ENCODE assay signal across 8 cellular contexts in the genomic region with DNA sequence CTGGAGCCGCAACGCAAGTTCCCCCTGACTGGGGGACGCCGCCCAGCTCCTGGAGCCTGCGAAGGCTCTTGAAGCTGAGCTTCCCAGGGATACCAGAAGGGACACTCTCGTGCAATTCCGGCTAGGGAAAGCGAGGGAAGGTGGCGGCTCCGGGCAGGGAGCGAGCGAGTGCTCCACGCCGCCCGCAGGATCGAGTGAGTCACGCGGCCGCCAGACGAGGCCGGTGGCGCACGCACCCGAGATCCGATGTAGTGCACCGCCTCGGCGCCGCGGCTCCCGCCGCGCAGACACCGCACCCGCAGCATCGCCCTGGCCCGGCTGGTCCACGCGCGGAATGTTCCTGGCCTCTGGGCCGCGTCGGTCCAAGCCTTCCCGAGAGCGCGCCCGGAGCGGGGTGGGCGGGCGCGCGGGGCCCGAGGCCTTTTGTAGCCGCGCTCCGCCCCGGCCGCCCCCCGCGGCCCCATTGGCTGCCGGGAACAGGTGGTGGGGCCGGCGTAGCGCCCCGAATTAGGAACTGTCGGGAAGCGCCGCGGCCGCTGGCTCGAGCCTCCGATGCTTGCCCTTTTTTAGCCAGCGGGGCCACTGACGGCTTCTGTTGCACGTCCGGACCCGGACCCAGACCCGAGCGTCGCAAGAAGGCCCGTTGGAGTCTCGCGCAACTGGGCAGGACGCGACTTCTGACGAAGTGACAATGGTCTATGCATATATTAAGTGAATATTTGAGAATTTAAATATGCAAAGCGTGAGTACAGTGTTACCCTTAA. TPM values are rescaled to one million over a fixed set of nuclear protein-coding genes. Genes with fewer than 3 reads are reported as not detected.
A peak's percentile ranks its signal among the peaks of the same experiment; 100 is the strongest.
DNase-seq lines count a peak whose midpoint lies in the region; ATAC-seq and TF ChIP-seq lines count a peak whose summit lies in the region.

Gene GATM, minus strand, starts transcription at position 396 of the 764 bp plus-strand sequence. Its CDS starts 91 bp downstream, at position 305.

- ATAC-seq in GM19463 (IDR thresholded peaks at IDR 0.05; ENCODE audit: unreplicated experiment) (peak; percentile 85), HG03565 (IDR thresholded peaks at IDR 0.05; ENCODE audit: unreplicated experiment) (peak; percentile 65)

- H3K27me3 ChIP-seq in right atrium auricular region = no peaks in the 10 kb centered on the region

- no peaks in the 10 kb centered on the region for H3K9me3 ChIP-seq in right atrium auricular region

- intact Hi-C loops in posterior vena cava (cut with DNase I) = no loop called here

- in situ Hi-C loops in SK-MEL-5 (cut with HindIII; ENCODE audit: low pct_unique_long_range_greater_than_20kb, low sequenced_read_pairs) = no loop called here

- peak within 1 kb of the TSS; percentile 81 to 87 for H3K27ac ChIP-seq in right atrium auricular region

- TF ChIP-seq CTCF in right atrium auricular region (IDR thresholded peaks at IDR 0.05) = peak in 1 of 2 donors; percentile 45

- H3K4me3 ChIP-seq in right atrium auricular region = peak within 1 kb of the TSS; percentile 53 to 55

- H3K4me1 ChIP-seq in right atrium auricular region = peaks cover 0 to 35% of the 10 kb centered on the region in 2 donors

- no peaks in the 10 kb centered on the region for H3K36me3 ChIP-seq in right atrium auricular region

- peak; percentile 90 for DNase-seq in DMS53 (lab: John Stamatoyannopoulos, UW)
- peak; percentile 10 for DNase-seq in SK-MEL-5 (ENCODE audit: low read depth, low spot score)
- peak in 55 of 56 donors; percentile 45 to 95 (median 79) for DNase-seq in amygdala (lab: John Stamatoyannopoulos, UW)
- DNase-seq in right atrium auricular region (ENCODE audit: low spot score) = peak; percentile 82
- DNase-seq in posterior vena cava (ENCODE audit: low spot score) = peak; percentile 94
- no peak for DNase-seq in T1000 (lab: John Stamatoyannopoulos, UW)

RNA-seq across cellular contexts. Expression of gene GATM, which starts in this region (rescaled TPM):
- 0.85 and 2.9 TPM in 2 replicates for total RNA-seq in SK-MEL-5 (2014; rRNA removed; shearing (Covaris generic))
- polyA plus RNA-seq in SK-MEL-5 (2015; cell fraction: cytosol; rRNA removed) = 1.5 and 1.8 TPM in 2 replicates
- polyA plus RNA-seq in SK-MEL-5 (2015; cell fraction: nucleus; rRNA removed) = 1.6 and 3.5 TPM in 2 replicates
- total RNA-seq in right atrium auricular region = 10 to 100 TPM; 36.0 to 38.2 TPM
- 10 to 100 TPM; 26.7 to 27.2 TPM for total RNA-seq in posterior vena cava
